In the genomic region with DNA sequence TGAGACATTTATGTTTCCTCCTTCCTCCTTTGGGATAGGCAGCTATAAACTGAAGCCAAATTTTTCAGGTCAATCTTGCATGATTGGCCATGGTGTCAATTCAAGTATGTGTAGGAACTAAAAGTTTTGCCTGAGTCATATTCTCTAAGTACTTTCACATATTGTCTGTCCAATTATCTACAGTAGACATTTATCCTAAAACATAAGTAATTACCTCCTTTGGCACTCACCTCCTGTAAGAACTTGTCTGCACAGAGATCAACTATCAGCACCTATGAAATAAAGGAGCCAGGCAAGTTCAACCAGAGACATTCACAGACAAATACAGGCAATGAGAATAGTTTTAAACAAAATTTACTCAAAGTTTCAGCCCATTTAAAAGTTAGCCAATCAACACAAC, we compare ENCODE assay signal across 20 cellular contexts. TPM values are rescaled to one million over a fixed set of nuclear protein-coding genes. Genes with fewer than 3 reads are reported as not detected.
DNase-seq lines count a peak whose midpoint lies in the region; ATAC-seq and TF ChIP-seq lines count a peak whose summit lies in the region.
"Had no signal": no experiment of that assay in that cellular context is flagged by ENCODE, and none has a peak within 500 bp of the region (broad histone marks: within the 10 kb centered on the region; RNA-seq: fewer than 3 reads in every experiment).

No MANE protein-coding gene starts in this region.

- no peaks in the 10 kb centered on the region for H3K9me3 ChIP-seq in psoas muscle
- no peaks in the 10 kb centered on the region for H3K9me3 ChIP-seq in skeletal muscle tissue (ENCODE audit: control insufficient read depth in 3 of 3, low read length in 3 of 3)
- H3K9me3 ChIP-seq in GM23248 (ENCODE audit: low read depth), result no peaks in the 10 kb centered on the region
- H3K9me3 ChIP-seq: BLaER1 treated with 17β-estradiol and CSF1 and Interleukin-3, amounts not matched to agents 10 nM and 100 nM; Caco-2 had no signal

- in situ Hi-C loops in GM23248 (cut with MboI), result no loop called here

- H3F3A ChIP-seq in GM23248 (ENCODE audit: insufficient read depth), result no peaks in the 10 kb centered on the region

- H3K4me1 Mint-ChIP-seq in type B pancreatic cell (ENCODE audit: unreplicated experiment), result no peaks in the 10 kb centered on the region
- H3K4me1 Mint-ChIP-seq: B cell had no signal

- H3K27me3 Mint-ChIP-seq in type B pancreatic cell, result no peaks in the 10 kb centered on the region

- no peaks in the 10 kb centered on the region for H3K9me3 Mint-ChIP-seq in type B pancreatic cell
- H3K9me3 Mint-ChIP-seq: CD8-positive, alpha-beta T cell had no signal

- H3K79me2 ChIP-seq in GM23248 (ENCODE audit: insufficient read depth), result no peaks in the 10 kb centered on the region

- H3K27ac Mint-ChIP-seq in type B pancreatic cell, result peak overlapping the region; percentile 22
- H3K27ac Mint-ChIP-seq: B cell; CD4-positive, alpha-beta T cell; CD8-positive, alpha-beta T cell had no signal

- H3K36me3 ChIP-seq in psoas muscle (ENCODE audit: insufficient read depth in 1 of 2, low read depth in 1 of 2) (peaks cover 0 to 97% of the 10 kb centered on the region in 2 donors), skeletal muscle tissue (ENCODE audit: control insufficient read depth in 3 of 3, insufficient read depth in 3 of 3, low read length in 3 of 3) (peaks cover 34 to 52% (median 46%) of the 10 kb centered on the region in 3 donors), GM23248 (ENCODE audit: low read depth) (peaks cover 17% of the 10 kb centered on the region; the same call in 1 of the 2 replicates)
- H3K36me3 ChIP-seq: BLaER1 treated with 17β-estradiol and CSF1 and Interleukin-3, amounts not matched to agents 10 nM and 100 nM had no signal

- no peaks in the 10 kb centered on the region for H4K20me1 ChIP-seq in GM23248 (ENCODE audit: insufficient read depth)
- H4K20me1 ChIP-seq: BLaER1 treated with 17β-estradiol and CSF1 and Interleukin-3, amounts not matched to agents 10 nM and 100 nM had no signal

- no peak overlapping the region for H2AFZ ChIP-seq in GM23248

- H3K9me2 ChIP-seq in GM23248 (ENCODE audit: insufficient read depth), result no peaks in the 10 kb centered on the region

- DNase-seq in psoas muscle (no peak), type B pancreatic cell (ENCODE audit: extremely low spot score, unreplicated experiment) (no peak), foreskin fibroblast (no peak), GM23248 (no peak), RKO (ENCODE audit: low spot score) (no peak)
- DNase-seq: 8988T; ACHN; AML-193; Caco-2; Calu3; CD4-positive, alpha-beta T cell; CD8-positive, alpha-beta T cell; DMS79 treated with DMSO at 0.1 percent for 48 hours; GF-D8 had no signal

- H3K27me3 ChIP-seq in psoas muscle (ENCODE audit: insufficient read depth in 3 of 3, low read length in 2 of 3) (no peaks in the 10 kb centered on the region), skeletal muscle tissue (ENCODE audit: control insufficient read depth in 3 of 3, insufficient read depth in 3 of 3, low read length in 3 of 3) (no peaks in the 10 kb centered on the region), GM23248 (replicated peaks; ENCODE audit: insufficient read depth) (no peaks in the 10 kb centered on the region)
- H3K27me3 ChIP-seq: BLaER1 treated with 17β-estradiol and CSF1 and Interleukin-3, amounts not matched to agents 10 nM and 100 nM had no signal

- H3K36me3 Mint-ChIP-seq in type B pancreatic cell, result peaks cover 9% of the 10 kb centered on the region

- peaks cover 11% of the 10 kb centered on the region for H3K4me1 ChIP-seq in psoas muscle
- peaks cover 2 to 11% (median 3%) of the 10 kb centered on the region in 3 donors for H3K4me1 ChIP-seq in skeletal muscle tissue (ENCODE audit: control insufficient read depth in 3 of 3, insufficient read depth in 3 of 3, low read length in 3 of 3)
- no peaks in the 10 kb centered on the region for H3K4me1 ChIP-seq in GM23248 (ENCODE audit: insufficient read depth)
- H3K4me1 ChIP-seq: BLaER1 treated with 17β-estradiol and CSF1 and Interleukin-3, amounts not matched to agents 10 nM and 100 nM; Caco-2 had no signal

- H3K4me3 ChIP-seq in psoas muscle (no peak overlapping the region), skeletal muscle tissue (ENCODE audit: low read length in 3 of 3) (no peak overlapping the region), foreskin fibroblast (ENCODE audit: low read depth in 1 of 2, low read length in 2 of 2) (no peak overlapping the region), GM23248 (no peak overlapping the region)
- H3K4me3 ChIP-seq: BLaER1 treated with 17β-estradiol and CSF1 and Interleukin-3, amounts not matched to agents 10 nM and 100 nM had no signal

- H3K9ac ChIP-seq in skeletal muscle tissue (ENCODE audit: low read depth in 1 of 3, low read length in 3 of 3) (no peak overlapping the region), GM23248 (no peak overlapping the region)
- H3K9ac ChIP-seq: BLaER1 treated with 17β-estradiol and CSF1 and Interleukin-3, amounts not matched to agents 10 nM and 100 nM had no signal

- TF ChIP-seq CTCF in psoas muscle (IDR thresholded peaks at IDR 0.05) (no peak), type B pancreatic cell (conservative IDR thresholded peaks at IDR 0.05) (no peak), foreskin fibroblast (IDR thresholded peaks at IDR 0.05; ENCODE audit: low read depth, low read length) (no peak)

- H3K27ac ChIP-seq in psoas muscle, result peak overlapping the region; percentile 79
- H3K27ac ChIP-seq in skeletal muscle tissue (ENCODE audit: low read depth, low read length), result peak overlapping the region; percentile 4
- H3K27ac ChIP-seq in GM23248, result no peak overlapping the region
- H3K27ac ChIP-seq: BLaER1 treated with 17β-estradiol and CSF1 and Interleukin-3, amounts not matched to agents 10 nM and 100 nM; C4-2B had no signal

- no peak overlapping the region for H3K4me2 ChIP-seq in GM23248 (ENCODE audit: unreplicated experiment)
- H3K4me2 ChIP-seq: BLaER1 treated with 17β-estradiol and CSF1 and Interleukin-3, amounts not matched to agents 10 nM and 100 nM had no signal

- intact Hi-C loops in psoas muscle (cut with DNase I), result no loop called here

- no peak overlapping the region for H3K4me3 Mint-ChIP-seq in type B pancreatic cell
- H3K4me3 Mint-ChIP-seq: B cell; CD4-positive, alpha-beta T cell; CD8-positive, alpha-beta T cell had no signal

- ATAC-seq in esophagus mucosa, result peak; percentile 96
- no peak for ATAC-seq in psoas muscle
- ATAC-seq in HG03196 (IDR thresholded peaks at IDR 0.05; ENCODE audit: unreplicated experiment), result no peak
- ATAC-seq: CD8-positive, alpha-beta T cell had no signal

RNA-seq across cellular contexts. Expression of a gene that starts 14.2 kb away (rescaled TPM):
- total RNA-seq in esophagus mucosa, result 31.1 TPM
- 10 to 100 TPM; 22.0 to 33.6 (median 27.0) TPM for total RNA-seq in psoas muscle
- 10 to 100 TPM; 30.5 to 52.5 (median 34.5) TPM for polyA plus RNA-seq in psoas muscle
- total RNA-seq in skeletal muscle tissue, result 11.0 TPM
- total RNA-seq in type B pancreatic cell (ENCODE audit: low replicate concordance), result 42.2 and 45.5 TPM in 2 replicates
- 26.1 and 44.4 TPM in 2 replicates for total RNA-seq in GM23248 (2014; rRNA removed; shearing (Covaris generic))
- 64.4 and 67.1 TPM in 2 replicates for polyA plus RNA-seq in GM23248 (2016; fragmentation: Nextera tagmentation; extraction: Ambion mirVana)
